In the genomic region with DNA sequence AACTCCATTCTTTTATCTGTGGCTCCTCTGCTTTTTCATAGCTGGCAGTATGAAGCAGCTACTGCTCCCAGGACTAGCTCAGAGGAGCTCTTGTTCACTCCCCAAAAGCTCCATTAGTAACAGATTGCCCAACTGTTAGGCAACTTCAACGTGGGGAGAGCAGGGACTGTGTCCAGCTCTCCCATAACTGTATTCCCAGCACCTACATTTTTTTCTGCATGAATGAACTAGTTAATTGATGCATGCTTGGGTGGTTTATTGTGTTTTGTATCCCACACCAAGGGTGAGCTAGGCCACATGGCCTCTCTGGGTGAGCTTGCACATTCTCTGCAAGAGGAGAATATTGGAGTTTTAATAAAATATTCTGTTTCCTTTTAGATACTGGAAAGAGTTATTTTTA, we compare ENCODE assay signal across 14 cellular contexts. TPM values are rescaled to one million over a fixed set of nuclear protein-coding genes. Genes with fewer than 3 reads are reported as not detected.
A peak's percentile ranks its signal among the peaks of the same experiment; 100 is the strongest.
DNase-seq lines count a peak whose midpoint lies in the region; ATAC-seq and TF ChIP-seq lines count a peak whose summit lies in the region.
"Had no signal": no experiment of that assay in that cellular context is flagged by ENCODE, and none has a peak within 500 bp of the region (broad histone marks: within the 10 kb centered on the region; RNA-seq: fewer than 3 reads in every experiment).

No MANE protein-coding gene starts in this region.

- H3F3A ChIP-seq in PC-3 (ENCODE audit: low read length, unreplicated experiment), result no peaks in the 10 kb centered on the region

- no peaks in the 10 kb centered on the region for H3K79me2 ChIP-seq in PC-3 (ENCODE audit: low read length)
- H3K79me2 ChIP-seq in fibroblast of lung (ENCODE audit: control insufficient read depth, insufficient read depth, low read length), result no peaks in the 10 kb centered on the region

- H3K4me1 ChIP-seq in PC-3 (ENCODE audit: insufficient read depth, low read length), result peaks cover 37% of the 10 kb centered on the region
- H3K4me1 ChIP-seq in fibroblast of lung (ENCODE audit: control insufficient read depth, extremely low read depth, insufficient read depth, low read length), result no peaks in the 10 kb centered on the region
- H3K4me1 ChIP-seq: right lobe of liver had no signal

- H3K9me3 ChIP-seq in PC-3 (ENCODE audit: low read length), result no peaks in the 10 kb centered on the region
- no peaks in the 10 kb centered on the region for H3K9me3 ChIP-seq in fibroblast of lung (ENCODE audit: control insufficient read depth, insufficient read depth, low read depth, low read length)
- H3K9me3 ChIP-seq: right lobe of liver had no signal

- H3K36me3 ChIP-seq in PC-3 (ENCODE audit: low read depth, low read length) (no peaks in the 10 kb centered on the region), fibroblast of lung (ENCODE audit: control insufficient read depth, insufficient read depth, low read length) (no peaks in the 10 kb centered on the region)
- H3K36me3 ChIP-seq: right lobe of liver had no signal

- ATAC-seq in PC-3, result peak; percentile 9
- ATAC-seq in GM19328 (IDR thresholded peaks at IDR 0.05; ENCODE audit: unreplicated experiment), result no peak
- ATAC-seq in HG02938 (IDR thresholded peaks at IDR 0.05; ENCODE audit: unreplicated experiment), result no peak
- no peak for ATAC-seq in HG03439 (IDR thresholded peaks at IDR 0.05; ENCODE audit: unreplicated experiment)
- ATAC-seq: T-cell had no signal

- H3K4me2 ChIP-seq in PC-3 (ENCODE audit: low read length) (no peak overlapping the region), fibroblast of lung (ENCODE audit: extremely low read depth, insufficient read depth, low read length) (no peak overlapping the region)

- POLR2A ChIA-PET in PC-3 (lab: Charles Lee; ENCODE audit: unreplicated experiment), result no interaction called here

- H2AFZ ChIP-seq in PC-3 (ENCODE audit: low read length) (no peak overlapping the region), fibroblast of lung (ENCODE audit: low read length) (no peak overlapping the region)

- H3K27ac ChIP-seq in PC-3 (ENCODE audit: low read length), result no peak overlapping the region
- H3K27ac ChIP-seq in fibroblast of lung (ENCODE audit: insufficient read depth, low read length), result no peak overlapping the region
- H3K27ac ChIP-seq: right lobe of liver had no signal

- BruUV-seq in PC-3 (replicated peaks; lab: Mats Ljungman, UMichigan), result no TSS peak

- no peaks in the 10 kb centered on the region for H3K9me2 ChIP-seq in PC-3 (replicated peaks; ENCODE audit: low read length)

- DNase-seq in DMS79 treated with DMSO at 0.1 percent for 48 hours (lab: John Stamatoyannopoulos, UW) (peak; percentile 76), DMS79 (lab: John Stamatoyannopoulos, UW) (no peak), PC-3 (peak; percentile 62), fibroblast of lung (ENCODE audit: low read depth in 2 of 2) (peak; percentile 21 to 95), retina (peak; percentile 85)
- DNase-seq: 8988T, amniotic stem cell, GDM1, NCI-H2227 treated with DMSO at 0.1 percent for 48 hours, right lobe of liver, T-cell had no signal

- H3K9ac ChIP-seq in PC-3 (ENCODE audit: low read length), result no peak overlapping the region
- no peak overlapping the region for H3K9ac ChIP-seq in fibroblast of lung (ENCODE audit: insufficient read depth, low read length)

- H3K27me3 ChIP-seq in PC-3 (ENCODE audit: low read length) (no peaks in the 10 kb centered on the region), fibroblast of lung (ENCODE audit: control insufficient read depth, insufficient read depth, low read length) (no peaks in the 10 kb centered on the region)
- H3K27me3 ChIP-seq: right lobe of liver had no signal

- H4K20me1 ChIP-seq in PC-3 (ENCODE audit: low read length) (no peaks in the 10 kb centered on the region), fibroblast of lung (ENCODE audit: control insufficient read depth, extremely low read depth, insufficient read depth, low read length) (no peaks in the 10 kb centered on the region)

- CTCF ChIA-PET in PC-3 (lab: Charles Lee), result no interaction called here

- no peak for TF ChIP-seq CTCF in PC-3 (conservative IDR thresholded peaks at IDR 0.05; ENCODE audit: low read depth, low read length)
- TF ChIP-seq CTCF in fibroblast of lung (conservative IDR thresholded peaks at IDR 0.05 in 1 of 2, IDR thresholded peaks at IDR 0.05 in 1 of 2; ENCODE audit: low read depth in 1 of 2, low read length in 2 of 2), result no peak

- intact Hi-C loops in PC-3 (cut with micrococcal nuclease), result loop anchor here (5.0 kb wide), 2 partner anchors 63 to 168 kb away; no protein-coding TSS in a partner anchor

- H3K4me3 ChIP-seq in PC-3 (ENCODE audit: low read length) (no peak overlapping the region), fibroblast of lung (replicated peaks in 1 of 4; ENCODE audit: control extremely low read depth in 1 of 4, insufficient read depth in 1 of 4, low read depth in 3 of 4, low read length in 4 of 4) (no peak overlapping the region)
- H3K4me3 ChIP-seq: right lobe of liver had no signal

RNA-seq across cellular contexts. Expression of gene STON2, which starts 15.2 kb away (rescaled TPM):
- total RNA-seq in PC-3 (2014; rRNA removed) (12.3 and 16.1 TPM in 2 replicates), fibroblast of lung (34.9 and 52.5 TPM in 2 replicates)
- polyA plus RNA-seq in fibroblast of lung, result 1.5 and 4.6 TPM in 2 replicates
- polyA plus RNA-seq in fibroblast of lung (2012), result 0.85 and 1.5 TPM in 2 replicates
- polyA minus RNA-seq in fibroblast of lung (ENCODE audit: low replicate concordance), result 0.63 and 20.8 TPM in 2 replicates
